In the genomic region with DNA sequence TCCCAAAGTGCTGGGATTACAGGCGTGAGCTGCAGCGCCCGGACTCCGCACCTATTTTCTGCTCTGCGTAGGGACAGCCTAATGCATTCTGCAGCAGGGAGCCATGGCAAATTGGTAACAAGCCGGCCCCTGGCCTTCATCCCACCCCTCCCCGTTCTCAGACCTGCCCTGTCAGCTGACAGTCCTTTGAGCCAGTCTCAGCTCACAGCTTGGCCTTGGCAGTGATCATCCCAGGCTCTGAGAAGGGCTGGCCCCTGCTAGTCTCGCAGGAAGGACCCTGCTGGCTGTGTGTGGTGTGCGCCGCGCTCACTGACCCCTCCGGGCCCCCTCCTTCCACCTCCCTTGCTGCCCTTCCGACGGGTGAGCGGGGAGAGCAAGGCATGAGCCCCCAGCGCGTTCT, we compare ENCODE assay signal across 25 cellular contexts. TPM values are rescaled to one million over a fixed set of nuclear protein-coding genes. Genes with fewer than 3 reads are reported as not detected.
"Had no signal": no experiment of that assay in that cellular context is flagged by ENCODE, and none has a peak within 500 bp of the region (broad histone marks: within the 10 kb centered on the region; RNA-seq: fewer than 3 reads in every experiment).

No MANE protein-coding gene starts in this region.

- H3K4me3 ChIP-seq: lower lobe of right lung, tibial nerve, uterus had no signal

- H3K9me3 Mint-ChIP-seq: activated CD8-positive, alpha-beta T cell treated with anti-CD3 and anti-CD28 coated beads for 36 hours; activated naive CD8-positive, alpha-beta T cell treated with anti-CD3 and anti-CD28 coated beads, Interleukin-2, amount 10 ng/mL, durations not matched to agents 7 days and 5 days; activated T-cell treated with anti-CD3 and anti-CD28 coated beads, Interleukin-2, amount 50 U/mL, for 24 hours; activated T-helper 2 cell treated with anti-CD3 and anti-CD28 coated beads, Interferon-gamma antibody, Interleukin-2, Interleukin-4, amounts not matched to agents 10 μg/mL and 5 μg/mL and 100 μg/mL, durations not matched to agents 14 hours and 24 hours and 36 hours; effector memory CD8-positive, alpha-beta T cell; naive thymus-derived CD8-positive, alpha-beta T cell; T-helper 2 cell treated with Interferon-gamma antibody and Interleukin-4, amounts not matched to agents 5 μg/mL and 100 μg/mL, for 36 hours had no signal

- H3K27me3 ChIP-seq: uterus had no signal

- H3K36me3 ChIP-seq: lower lobe of right lung, tibial nerve, uterus had no signal

- H3K27ac ChIP-seq: lower lobe of right lung, tibial nerve, uterus had no signal

- H3K9me3 ChIP-seq: lower lobe of right lung, uterus had no signal

- H3K4me1 ChIP-seq: lower lobe of right lung, uterus had no signal

- H3K4me1 Mint-ChIP-seq: activated naive CD8-positive, alpha-beta T cell treated with anti-CD3 and anti-CD28 coated beads, Interleukin-2, amount 10 ng/mL, durations not matched to agents 7 days and 5 days had no signal

- DNase-seq: activated CD4-positive, alpha-beta T cell treated with anti-CD3 and anti-CD28 coated beads for 48 hours; activated CD4-positive, CD25-positive, alpha-beta regulatory T cell; activated CD8-positive, alpha-beta T cell treated with anti-CD3 and anti-CD28 coated beads for 36 hours; activated naive CD4-positive, alpha-beta T cell treated with Interleukin-2 at 50 U/mL for 16 hours; activated naive CD8-positive, alpha-beta T cell treated with anti-CD3 and anti-CD28 coated beads, Interleukin-2, amount 10 ng/mL, durations not matched to agents 7 days and 5 days; activated T-cell treated with anti-CD3 and anti-CD28 coated beads, Interleukin-2, amount 50 U/mL, for 24 hours; amygdala; caudate nucleus; effector memory CD8-positive, alpha-beta T cell; foreskin fibroblast; hypothalamus; islet precursor cell; left colon; lower lobe of right lung; naive thymus-derived CD8-positive, alpha-beta T cell; nucleus accumbens; stimulated activated CD4-positive, alpha-beta T cell treated with anti-CD3 and anti-CD28 coated beads, Interleukin-1b, Interleukin-23, amount 100 ng/mL, for 48 hours; stimulated activated naive CD8-positive, alpha-beta T cell treated with anti-CD3 and anti-CD28 coated beads, Interleukin-15, Interleukin-2, amounts not matched to agents 100 U/mL and 50 U/mL, for 24 hours; substantia nigra; uterus had no signal

- H3K27ac Mint-ChIP-seq: activated CD8-positive, alpha-beta T cell treated with anti-CD3 and anti-CD28 coated beads for 36 hours; activated naive CD8-positive, alpha-beta T cell treated with anti-CD3 and anti-CD28 coated beads, Interleukin-2, amount 10 ng/mL, durations not matched to agents 7 days and 5 days; activated T-cell treated with anti-CD3 and anti-CD28 coated beads, Interleukin-2, amount 50 U/mL, for 24 hours; activated T-helper 2 cell treated with anti-CD3 and anti-CD28 coated beads, Interferon-gamma antibody, Interleukin-2, Interleukin-4, amounts not matched to agents 10 μg/mL and 5 μg/mL and 100 μg/mL, durations not matched to agents 14 hours and 24 hours and 36 hours; effector memory CD8-positive, alpha-beta T cell; T-helper 2 cell treated with Interferon-gamma antibody and Interleukin-4, amounts not matched to agents 5 μg/mL and 100 μg/mL, for 36 hours had no signal

- H3K4me3 Mint-ChIP-seq: activated CD8-positive, alpha-beta T cell treated with anti-CD3 and anti-CD28 coated beads for 36 hours; activated naive CD8-positive, alpha-beta T cell treated with anti-CD3 and anti-CD28 coated beads, Interleukin-2, amount 10 ng/mL, durations not matched to agents 7 days and 5 days; activated T-cell treated with anti-CD3 and anti-CD28 coated beads, Interleukin-2, amount 50 U/mL, for 24 hours; effector memory CD8-positive, alpha-beta T cell; naive thymus-derived CD8-positive, alpha-beta T cell; T-helper 2 cell treated with Interferon-gamma antibody and Interleukin-4, amounts not matched to agents 5 μg/mL and 100 μg/mL, for 36 hours had no signal

- H3K36me3 Mint-ChIP-seq: activated naive CD8-positive, alpha-beta T cell treated with anti-CD3 and anti-CD28 coated beads, Interleukin-2, amount 10 ng/mL, durations not matched to agents 7 days and 5 days; naive thymus-derived CD8-positive, alpha-beta T cell had no signal

RNA-seq across cellular contexts. Expression of a gene that starts 10.3 kb away (rescaled TPM):
- total RNA-seq: mesenteric fat pad; naive thymus-derived CD8-positive, alpha-beta T cell; renal cortical epithelial cell had no signal
- polyA plus RNA-seq: naive thymus-derived CD8-positive, alpha-beta T cell had no signal
